ENCODE assay signal across 12 cellular contexts in the genomic region with DNA sequence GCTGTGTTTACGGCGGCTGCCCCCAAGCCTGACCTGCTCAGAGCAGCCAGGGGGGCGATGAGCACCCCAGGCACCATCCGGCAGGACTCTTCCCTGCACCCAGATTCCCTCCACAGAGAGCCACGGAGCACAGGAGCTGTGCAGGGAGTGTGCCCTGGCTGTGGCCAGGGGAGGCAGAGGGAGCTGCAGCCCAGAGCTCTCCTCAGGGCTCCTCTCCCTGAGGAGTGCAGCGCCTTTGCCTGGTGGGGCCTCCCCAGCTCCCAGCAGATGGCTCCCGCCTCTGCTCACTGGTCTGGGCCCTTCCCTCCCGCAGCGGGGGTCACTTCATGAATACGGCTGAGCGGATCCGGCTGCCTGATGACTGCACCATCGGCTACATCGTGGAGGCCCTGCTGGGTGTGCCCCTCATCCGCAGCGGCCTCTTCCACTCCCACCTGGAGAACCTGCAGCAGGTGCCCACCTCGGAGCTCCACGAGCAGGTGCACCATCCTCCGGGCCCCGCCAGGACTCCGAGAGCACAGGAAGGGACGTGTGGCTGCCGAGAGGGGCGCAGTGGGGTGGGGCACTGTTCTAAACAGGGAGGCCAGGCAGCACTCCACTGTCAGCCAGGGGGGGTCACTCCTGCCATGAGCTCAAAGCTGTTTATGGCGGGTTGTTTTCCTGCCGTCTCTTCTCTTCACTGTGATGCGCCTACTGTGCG. TPM values are rescaled to one million over a fixed set of nuclear protein-coding genes. Genes with fewer than 3 reads are reported as not detected.
DNase-seq lines count a peak whose midpoint lies in the region; ATAC-seq and TF ChIP-seq lines count a peak whose summit lies in the region.
"Had no signal": no experiment of that assay in that cellular context is flagged by ENCODE, and none has a peak within 500 bp of the region (broad histone marks: within the 10 kb centered on the region; RNA-seq: fewer than 3 reads in every experiment).

No MANE protein-coding gene starts in this region.

- H3K36me3 ChIP-seq in neutrophil: peaks cover 23% of the 10 kb centered on the region

- peaks cover 31% of the 10 kb centered on the region for H3K27me3 ChIP-seq in neutrophil

- POLR2A ChIA-PET in MCF 10A (lab: Yijun Ruan, JAX): interaction anchor here (0.6 kb wide), 1 partner anchor 984 kb away, joined by 4 read pairs; no protein-coding TSS in a partner anchor

- peaks cover 99% of the 10 kb centered on the region in 2 experiments for H3K4me1 ChIP-seq in neutrophil (ENCODE audit: control insufficient read depth in 1 of 2, insufficient read depth in 1 of 2, low read depth in 1 of 2, low read length in 1 of 2)

- no peak for ATAC-seq in HG02852 (IDR thresholded peaks at IDR 0.05; ENCODE audit: unreplicated experiment)

- CTCF ChIA-PET in MCF 10A (lab: Yijun Ruan, JAX): no interaction called here

- peaks cover 5% of the 10 kb centered on the region for H3K36me3 Mint-ChIP-seq in MCF 10A (ENCODE audit: insufficient read depth, unreplicated experiment)

- peak overlapping the region; percentile 33 to 51 for H3K4me3 ChIP-seq in neutrophil (ENCODE audit: low read depth in 1 of 2, low read length in 1 of 2)

- no peaks in the 10 kb centered on the region for H3K9me3 ChIP-seq in neutrophil

- H3K27ac Mint-ChIP-seq in MCF 10A (ENCODE audit: low read depth, unreplicated experiment): no peak overlapping the region

- no peaks in the 10 kb centered on the region for H3K27me3 Mint-ChIP-seq in MCF 10A (ENCODE audit: insufficient read depth, unreplicated experiment)

- TF ChIP-seq CTCF in neutrophil (IDR thresholded peaks at IDR 0.05) (no peak), MCF 10A (IDR thresholded peaks at IDR 0.05; ENCODE audit: unreplicated experiment) (no peak)

- H3K4me3 Mint-ChIP-seq in MCF 10A (ENCODE audit: unreplicated experiment): no peak overlapping the region

- H3K9me3 Mint-ChIP-seq in MCF 10A (ENCODE audit: unreplicated experiment): no peaks in the 10 kb centered on the region

- no TSS peak for BruUV-seq in MCF 10A (replicated peaks; lab: Mats Ljungman, UMichigan)

- H3K4me1 Mint-ChIP-seq in MCF 10A (ENCODE audit: insufficient read depth, unreplicated experiment): peaks cover 39% of the 10 kb centered on the region

- peak; percentile 88 for DNase-seq in DMS53 (lab: John Stamatoyannopoulos, UW)
- DNase-seq in DMS53 treated with DMSO at 0.1 percent for 48 hours (lab: John Stamatoyannopoulos, UW; ENCODE audit: unreplicated experiment): no peak
- DNase-seq in NCI-H1105 treated with DMSO at 0.1 percent for 48 hours (lab: John Stamatoyannopoulos, UW): peak; percentile 15
- peak; percentile 45 for DNase-seq in astrocyte of the hippocampus (ENCODE audit: low read depth, low spot score)
- DNase-seq in MCF 10A (ENCODE audit: unreplicated experiment): no peak
- DNase-seq in globus pallidus (ENCODE audit: low spot score): no peak
- DNase-seq: activated naive CD4-positive, alpha-beta T cell treated with anti-CD3 and anti-CD28 coated beads, Interleukin-2, amount 50 U/mL, for 16 hours; NK-92 treated with Interleukin-12 subunit alpha and Interleukin-12 subunit beta, amount 100 ng/mL, for 24 hours had no signal

- H3K27ac ChIP-seq in neutrophil: peak overlapping the region; percentile 98

- intact Hi-C loops in MCF 10A (cut with micrococcal nuclease): no loop called here

RNA-seq across cellular contexts. Expression of a gene that starts 6.5 kb away (rescaled TPM):
- total RNA-seq in MCF 10A (2022): 1.7 and 2.4 TPM in 2 replicates

RNA-seq across cellular contexts. Expression of a gene that starts 29.2 kb away (rescaled TPM):
- 15.4 and 18.0 TPM in 2 replicates for total RNA-seq in MCF 10A (2022)

RNA-seq across cellular contexts. Expression of a gene that starts 32.7 kb away (rescaled TPM):
- total RNA-seq in MCF 10A (2022): 16.7 and 23.9 TPM in 2 replicates

RNA-seq across cellular contexts. Expression of a gene that starts 49.9 kb away (rescaled TPM):
- not detected in 2 replicates for total RNA-seq in MCF 10A (2022)
- total RNA-seq: A172, endothelial cell of umbilical vein had no signal

Comparison
In these comparisons a context has a peak if more than half of its experiments do, and no peak if none do; other contexts are left out.
1. DNase-seq: peak in DMS53 (single experiment), NCI-H1105 treated with DMSO at 0.1 percent for 48 hours (single experiment) and astrocyte of the hippocampus (single experiment); none in DMS53 treated with DMSO at 0.1 percent for 48 hours (single experiment), MCF 10A (single experiment) and globus pallidus (single experiment).